8 cellular contexts compared by ENCODE assay signal in the genomic region with DNA sequence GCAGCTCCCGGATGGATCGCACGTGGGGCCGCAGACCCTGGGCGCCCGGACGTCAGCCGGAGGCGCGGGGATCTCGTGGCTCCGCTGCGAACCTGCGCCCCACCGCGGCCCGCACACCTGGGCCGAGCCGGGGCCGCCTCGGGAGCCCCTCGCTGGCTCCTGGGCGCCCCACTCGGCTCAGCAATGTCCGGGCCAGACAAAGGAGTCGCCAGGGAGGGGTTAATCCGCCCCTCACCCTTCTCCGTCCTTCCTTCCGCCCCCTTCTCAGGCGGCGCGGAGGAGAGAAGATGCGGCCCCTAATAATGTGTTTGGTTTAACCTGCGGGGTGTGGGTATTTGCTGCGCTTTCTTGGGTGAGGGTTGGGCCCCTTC. TPM values are rescaled to one million over a fixed set of nuclear protein-coding genes. Genes with fewer than 3 reads are reported as not detected.
DNase-seq lines count a peak whose midpoint lies in the region; ATAC-seq, FAIRE-seq and TF ChIP-seq lines count a peak whose summit lies in the region.
"Had no signal": no experiment of that assay in that cellular context is flagged by ENCODE, and none has a peak within 500 bp of the region (broad histone marks: within the 10 kb centered on the region; RNA-seq: fewer than 3 reads in every experiment).

No MANE protein-coding gene starts in this region.

- H3K9me3 ChIP-seq in MG63 (no peaks in the 10 kb centered on the region), thoracic aorta (no peaks in the 10 kb centered on the region), OCI-LY7 (ENCODE audit: low read length) (no peaks in the 10 kb centered on the region)
- no peaks in the 10 kb centered on the region for H3K9me3 ChIP-seq in CD8-positive, alpha-beta T cell (ENCODE audit: low read length)

- no peak for FAIRE-seq in bronchial epithelial cell (lab: Jason Lieb, UNC)

- peaks cover 14% of the 10 kb centered on the region for H3K36me3 ChIP-seq in MG63
- no peaks in the 10 kb centered on the region for H3K36me3 ChIP-seq in bronchial epithelial cell (ENCODE audit: control insufficient read depth, insufficient read depth, low read length)
- no peaks in the 10 kb centered on the region for H3K36me3 ChIP-seq in thoracic aorta
- H3K36me3 ChIP-seq in CD8-positive, alpha-beta T cell (ENCODE audit: insufficient read depth, low read length), result no peaks in the 10 kb centered on the region
- no peaks in the 10 kb centered on the region for H3K36me3 ChIP-seq in OCI-LY7 (ENCODE audit: insufficient read depth, low read length)

- no peaks in the 10 kb centered on the region for H3K9me2 ChIP-seq in OCI-LY7 (ENCODE audit: insufficient read depth, low read length)

- peaks cover 32% of the 10 kb centered on the region for H3K27me3 Mint-ChIP-seq in CD8-positive, alpha-beta T cell (ENCODE audit: low read depth)

- no peaks in the 10 kb centered on the region for H3K27me3 ChIP-seq in MG63
- H3K27me3 ChIP-seq in bronchial epithelial cell (ENCODE audit: control insufficient read depth, insufficient read depth, low read length), result no peaks in the 10 kb centered on the region
- H3K27me3 ChIP-seq in thoracic aorta (replicated peaks; ENCODE audit: insufficient read depth), result no peaks in the 10 kb centered on the region
- H3K27me3 ChIP-seq in CD8-positive, alpha-beta T cell (ENCODE audit: insufficient read depth, low read length), result peaks cover 40% of the 10 kb centered on the region

- no peaks in the 10 kb centered on the region for H4K20me1 ChIP-seq in OCI-LY7 (ENCODE audit: insufficient read depth, low read length)

- POLR2A ChIA-PET in CD8-positive, alpha-beta T cell (lab: Charles Lee), result no interaction called here
- POLR2A ChIA-PET in OCI-LY7 (lab: Charles Lee), result no interaction called here

- no peak overlapping the region for H2AFZ ChIP-seq in OCI-LY7 (ENCODE audit: low read length)

- ATAC-seq in thoracic aorta (ENCODE audit: insufficient number of reproducible peaks, low FRiP score, low read depth), result no peak
- no peak for ATAC-seq in CD8-positive, alpha-beta T cell
- ATAC-seq in GM19397 (IDR thresholded peaks at IDR 0.05; ENCODE audit: unreplicated experiment), result no peak

- H3K4me3 Mint-ChIP-seq in CD8-positive, alpha-beta T cell, result no peak overlapping the region
- H3K4me3 Mint-ChIP-seq: activated CD4-positive, alpha-beta memory T cell treated with anti-CD3 and anti-CD28 coated beads for 36 hours had no signal

- no peaks in the 10 kb centered on the region for H3K9me3 Mint-ChIP-seq in CD8-positive, alpha-beta T cell
- H3K9me3 Mint-ChIP-seq: activated CD4-positive, alpha-beta memory T cell treated with anti-CD3 and anti-CD28 coated beads for 36 hours had no signal

- no peaks in the 10 kb centered on the region for H3K79me2 ChIP-seq in OCI-LY7 (ENCODE audit: insufficient read depth, low read depth, low read length)

- intact Hi-C loops in lower leg skin (cut with DNase I; ENCODE audit: low total_unique reads), result no loop called here
- intact Hi-C loops in CD8-positive, alpha-beta T cell (cut with DNase I, micrococcal nuclease), result no loop called here
- intact Hi-C loops in OCI-LY7 (cut with micrococcal nuclease; ENCODE audit: unreplicated experiment), result no loop called here

- no peaks in the 10 kb centered on the region for H3K36me3 Mint-ChIP-seq in CD8-positive, alpha-beta T cell
- H3K36me3 Mint-ChIP-seq: activated CD4-positive, alpha-beta memory T cell treated with anti-CD3 and anti-CD28 coated beads for 36 hours had no signal

- DNase-seq in MG63, result peak; percentile 44
- DNase-seq in bronchial epithelial cell (ENCODE audit: low read depth), result no peak
- DNase-seq in lower leg skin (ENCODE audit: low spot score in 2 of 2), result no peak
- no peak for DNase-seq in thoracic aorta (ENCODE audit: low spot score)
- no peak for DNase-seq in CD8-positive, alpha-beta T cell
- DNase-seq in OCI-LY7 (ENCODE audit: low spot score), result no peak
- DNase-seq: activated CD4-positive, alpha-beta memory T cell treated with anti-CD3 and anti-CD28 coated beads for 36 hours had no signal

- BruUV-seq in OCI-LY7 (replicated peaks; lab: Mats Ljungman, UMichigan), result no TSS peak

- no peak overlapping the region for H3K27ac Mint-ChIP-seq in CD8-positive, alpha-beta T cell
- H3K27ac Mint-ChIP-seq: activated CD4-positive, alpha-beta memory T cell treated with anti-CD3 and anti-CD28 coated beads for 36 hours had no signal

- TF ChIP-seq CTCF in bronchial epithelial cell (IDR thresholded peaks at IDR 0.05; ENCODE audit: insufficient read depth, low read length, severe bottlenecking) (no peak), lower leg skin (IDR thresholded peaks at IDR 0.05) (no peak), thoracic aorta (IDR thresholded peaks at IDR 0.05) (no peak), OCI-LY7 (conservative IDR thresholded peaks at IDR 0.05; ENCODE audit: low read length) (no peak)
- no peak for TF ChIP-seq CTCF in CD8-positive, alpha-beta T cell (IDR thresholded peaks at IDR 0.05)

- H3K4me1 Mint-ChIP-seq in CD8-positive, alpha-beta T cell (ENCODE audit: low read depth), result peaks cover 21% of the 10 kb centered on the region

- peak overlapping the region; percentile 94 to 96 for H3K27ac ChIP-seq in thoracic aorta
- H3K27ac ChIP-seq in CD8-positive, alpha-beta T cell (ENCODE audit: low read depth, low read length), result no peak overlapping the region
- H3K27ac ChIP-seq in OCI-LY7 (ENCODE audit: low read depth, low read length, poor library complexity, severe bottlenecking), result no peak overlapping the region

- no peak overlapping the region for H3K4me2 ChIP-seq in OCI-LY7 (ENCODE audit: low read length)

- TF ChIP-seq POLR2A in lower leg skin (IDR thresholded peaks at IDR 0.05), result no peak

- H3K4me3 ChIP-seq in MG63 (peak overlapping the region; percentile 91), bronchial epithelial cell (ENCODE audit: low read depth, low read length) (peak overlapping the region; percentile 87), lower leg skin (ENCODE audit: low read depth, poor library complexity, severe bottlenecking) (peak overlapping the region; percentile 29), thoracic aorta (peak overlapping the region; percentile 90), OCI-LY7 (ENCODE audit: low read depth, low read length, poor library complexity, severe bottlenecking) (no peak overlapping the region)
- no peak overlapping the region for H3K4me3 ChIP-seq in CD8-positive, alpha-beta T cell (ENCODE audit: low read depth, low read length)

- WGBS in lower leg skin, 2 donors, result 3 to 6% methylated on average over 35 of the region's 35 CpGs

- CTCF ChIA-PET in CD8-positive, alpha-beta T cell (lab: Charles Lee), result no interaction called here
- CTCF ChIA-PET in OCI-LY7 (lab: Charles Lee; ENCODE audit: unreplicated experiment), result no interaction called here

- H3K4me1 ChIP-seq in thoracic aorta (ENCODE audit: control insufficient read depth in 1 of 2, low read depth in 2 of 2) (peaks cover 41 to 46% of the 10 kb centered on the region in 2 donors), OCI-LY7 (ENCODE audit: insufficient read depth, low read length, poor library complexity, severe bottlenecking) (peaks cover 10% of the 10 kb centered on the region)
- peaks cover 34% of the 10 kb centered on the region for H3K4me1 ChIP-seq in CD8-positive, alpha-beta T cell (ENCODE audit: insufficient read depth, low read length)

RNA-seq across cellular contexts. Expression of a gene that starts 47.6 kb away (rescaled TPM):
- 76.4 and 121 TPM in 2 replicates for total RNA-seq in MG63 (2014; rRNA removed; shearing (Covaris generic); ENCODE audit: low replicate concordance)
- total RNA-seq in bronchial epithelial cell, result 35.5 and 49.2 TPM in 2 replicates
- 100 to 1,000 TPM in 1 of 4 donors, 10 to 100 TPM in 3; 47.5 to 100 (median 73.3) TPM for total RNA-seq in lower leg skin
- total RNA-seq in thoracic aorta, result 100 to 1,000 TPM in 1 of 2 donors, 10 to 100 TPM in 1; 83.0 to 129 TPM
- 10 to 100 TPM; 16.1 to 17.4 TPM for total RNA-seq in CD8-positive, alpha-beta T cell
- total RNA-seq in OCI-LY7 (2014; rRNA removed; shearing (Covaris generic)), result 50.5 and 56.0 TPM in 2 replicates
- total RNA-seq in OCI-LY7 (2022), result 147 and 150 TPM in 2 replicates

RNA-seq across cellular contexts. Expression of a gene that starts 52.6 kb away (rescaled TPM):
- total RNA-seq in MG63 (2014; rRNA removed; shearing (Covaris generic); ENCODE audit: low replicate concordance), result 3.6 and 10.4 TPM in 2 replicates
- total RNA-seq in bronchial epithelial cell, result 0.79 and 1.8 TPM in 2 replicates
- 10 to 100 TPM in 2 of 4 donors, 1 to 10 TPM in 2; 4.1 to 14.2 (median 10.0) TPM for total RNA-seq in lower leg skin
- total RNA-seq in thoracic aorta, result 10 to 100 TPM; 41.2 to 69.6 TPM
- total RNA-seq in CD8-positive, alpha-beta T cell, result under 1 TPM; 0.08 to 0.24 TPM
- total RNA-seq in OCI-LY7 (2014; rRNA removed; shearing (Covaris generic)), result 1.4 and 5.2 TPM in 2 replicates
- 5.5 and 5.7 TPM in 2 replicates for total RNA-seq in OCI-LY7 (2022)

Comparison
In these comparisons a context has a peak if more than half of its experiments do, and no peak if none do; other contexts are left out.
1. H3K4me3 ChIP-seq: peak in MG63 (single experiment), bronchial epithelial cell (single experiment), lower leg skin (single experiment) and thoracic aorta (single experiment); none in CD8-positive, alpha-beta T cell (single experiment) and OCI-LY7 (single experiment).
2. H3K27ac ChIP-seq: peak in thoracic aorta (2 of 2); none in CD8-positive, alpha-beta T cell (single experiment) and OCI-LY7 (single experiment).